In genomic region chr6:111260570-111261298, GRCh38 we compare ENCODE assay signal across 11 cellular contexts.
DNase-seq lines count a peak whose midpoint lies in the region; ATAC-seq lines count a peak whose summit lies in the region.
"Had no signal": no experiment of that assay in that cellular context is flagged by ENCODE, and none has a peak within 500 bp of the region (broad histone marks: within the 10 kb centered on the region; RNA-seq: fewer than 3 reads in every experiment).

No MANE protein-coding gene starts in this region.

- WGBS in mesendoderm (ENCODE audit: extremely low coverage, insufficient coverage, low lambda C conversion rate) = no CpG with 5 or more reads among the region's 12 CpGs

- H3K4me3 Mint-ChIP-seq in activated T-helper 2 cell treated with anti-CD3 and anti-CD28 coated beads, Interferon-gamma antibody, Interleukin-2, Interleukin-4, amounts not matched to agents 10 μg/mL and 5 μg/mL and 100 μg/mL, durations not matched to agents 14 hours and 24 hours and 36 hours (ENCODE audit: low read depth) = peak overlapping the region; percentile 78

- H3K9ac ChIP-seq in BLaER1 treated with 17β-estradiol and CSF1 and Interleukin-3, amounts not matched to agents 10 nM and 100 nM = peak overlapping the region in 9 of 11 experiments; percentile 20 to 90 (median 82); a peak in 15 of 22 replicates
- H3K9ac ChIP-seq in mesendoderm (ENCODE audit: low read length) = no peak overlapping the region

- peaks cover 3% of the 10 kb centered on the region for H3K27me3 Mint-ChIP-seq in activated T-helper 2 cell treated with anti-CD3 and anti-CD28 coated beads, Interferon-gamma antibody, Interleukin-2, Interleukin-4, amounts not matched to agents 10 μg/mL and 5 μg/mL and 100 μg/mL, durations not matched to agents 14 hours and 24 hours and 36 hours (ENCODE audit: low read depth)

- H3K27ac Mint-ChIP-seq in activated T-helper 2 cell treated with anti-CD3 and anti-CD28 coated beads, Interferon-gamma antibody, Interleukin-2, Interleukin-4, amounts not matched to agents 10 μg/mL and 5 μg/mL and 100 μg/mL, durations not matched to agents 14 hours and 24 hours and 36 hours = peak overlapping the region; percentile 60

- intact Hi-C loops in activated T-helper 2 cell treated with anti-CD3 and anti-CD28 coated beads, Interferon-gamma antibody, Interleukin-2, Interleukin-4, amounts not matched to agents 10 μg/mL and 5 μg/mL and 100 μg/mL, durations not matched to agents 14 hours and 24 hours and 36 hours (cut with micrococcal nuclease) = no loop called here

- peaks cover 19 to 31% (median 27%) of the 10 kb centered on the region in 11 experiments for H3K36me3 ChIP-seq in BLaER1 treated with 17β-estradiol and CSF1 and Interleukin-3, amounts not matched to agents 10 nM and 100 nM
- H3K36me3 ChIP-seq in mesendoderm (ENCODE audit: control insufficient read depth, insufficient read depth, low read length) = no peaks in the 10 kb centered on the region

- H2BK5ac ChIP-seq in mesendoderm (ENCODE audit: low read length) = no peak overlapping the region

- no peaks in the 10 kb centered on the region for H3K27me3 ChIP-seq in BLaER1 treated with 17β-estradiol and CSF1 and Interleukin-3, amounts not matched to agents 10 nM and 100 nM
- H3K27me3 ChIP-seq in mesendoderm (ENCODE audit: insufficient read depth, low read length, poor library complexity) = no peaks in the 10 kb centered on the region
- H3K27me3 ChIP-seq: ascending aorta had no signal

- H3K36me3 Mint-ChIP-seq in activated T-helper 2 cell treated with anti-CD3 and anti-CD28 coated beads, Interferon-gamma antibody, Interleukin-2, Interleukin-4, amounts not matched to agents 10 μg/mL and 5 μg/mL and 100 μg/mL, durations not matched to agents 14 hours and 24 hours and 36 hours (ENCODE audit: low read depth) = peaks cover 32% of the 10 kb centered on the region

- H3K56ac ChIP-seq in mesendoderm (ENCODE audit: low read length) = peak overlapping the region; percentile 34

- DNase-seq in HPDE6-E6E7 (ENCODE audit: extremely low spot score) = peak; percentile 44
- no peak for DNase-seq in activated T-helper 2 cell treated with anti-CD3 and anti-CD28 coated beads, Interferon-gamma antibody, Interleukin-2, Interleukin-4, amounts not matched to agents 10 μg/mL and 5 μg/mL and 100 μg/mL, durations not matched to agents 14 hours and 24 hours and 36 hours (ENCODE audit: low spot score)
- no peak for DNase-seq in mesendoderm
- DNase-seq in AG08395 (ENCODE audit: low spot score) = no peak
- no peak for DNase-seq in activated CD8-positive, alpha-beta memory T cell treated with anti-CD3 and anti-CD28 coated beads, Interleukin-2, amount 50 U/mL, for 4 hours
- DNase-seq: NCI-H524 treated with DMSO at 0.1 percent for 48 hours had no signal

- no peak overlapping the region for H3K18ac ChIP-seq in mesendoderm (ENCODE audit: low read length)

- H3K79me1 ChIP-seq in mesendoderm (ENCODE audit: low read length) = peaks cover 5% of the 10 kb centered on the region

- peaks cover 5% of the 10 kb centered on the region for H3K79me2 ChIP-seq in mesendoderm (ENCODE audit: control insufficient read depth, insufficient read depth, low read length)

- no peak overlapping the region for H3K23ac ChIP-seq in mesendoderm (ENCODE audit: low read length)

- no peak overlapping the region for H4K5ac ChIP-seq in mesendoderm (ENCODE audit: low read length)

- peak overlapping the region; percentile 66 to 96 (median 83) for H3K4me2 ChIP-seq in BLaER1 treated with 17β-estradiol and CSF1 and Interleukin-3, amounts not matched to agents 10 nM and 100 nM
- no peak overlapping the region for H3K4me2 ChIP-seq in mesendoderm (ENCODE audit: low read length)

- no peaks in the 10 kb centered on the region for H3K9me3 ChIP-seq in BLaER1 treated with 17β-estradiol and CSF1 and Interleukin-3, amounts not matched to agents 10 nM and 100 nM (replicated peaks in 1 of 11)
- H3K9me3 ChIP-seq: ascending aorta had no signal

- ATAC-seq in HG03139 (IDR thresholded peaks at IDR 0.05; ENCODE audit: unreplicated experiment) = no peak
- ATAC-seq in GM19023 (IDR thresholded peaks at IDR 0.05; ENCODE audit: unreplicated experiment) = no peak
- ATAC-seq: left lobe of liver had no signal

- H4K20me1 ChIP-seq in BLaER1 treated with 17β-estradiol and CSF1 and Interleukin-3, amounts not matched to agents 10 nM and 100 nM = peaks cover 0 to 8% (median 0%) of the 10 kb centered on the region in 11 experiments; a peak in 4 of 22 replicates

- H3K4me1 Mint-ChIP-seq in activated T-helper 2 cell treated with anti-CD3 and anti-CD28 coated beads, Interferon-gamma antibody, Interleukin-2, Interleukin-4, amounts not matched to agents 10 μg/mL and 5 μg/mL and 100 μg/mL, durations not matched to agents 14 hours and 24 hours and 36 hours (ENCODE audit: low read depth) = peaks cover 27% of the 10 kb centered on the region

- peaks cover 15 to 39% (median 21%) of the 10 kb centered on the region in 10 experiments for H3K4me1 ChIP-seq in BLaER1 treated with 17β-estradiol and CSF1 and Interleukin-3, amounts not matched to agents 10 nM and 100 nM
- H3K4me1 ChIP-seq in mesendoderm (ENCODE audit: control insufficient read depth, low read depth, low read length) = no peaks in the 10 kb centered on the region

- no peak overlapping the region for H3K4ac ChIP-seq in mesendoderm (ENCODE audit: low read depth, low read length)

- H2BK15ac ChIP-seq in mesendoderm (replicated peaks; ENCODE audit: low read depth) = no peak overlapping the region

- no peaks in the 10 kb centered on the region for H3K9me3 Mint-ChIP-seq in activated T-helper 2 cell treated with anti-CD3 and anti-CD28 coated beads, Interferon-gamma antibody, Interleukin-2, Interleukin-4, amounts not matched to agents 10 μg/mL and 5 μg/mL and 100 μg/mL, durations not matched to agents 14 hours and 24 hours and 36 hours

- no peak overlapping the region for H2AK5ac ChIP-seq in mesendoderm (ENCODE audit: low read length)

- H4K8ac ChIP-seq in mesendoderm (ENCODE audit: low read depth, low read length) = peak overlapping the region; percentile 76

- H3K4me3 ChIP-seq in BLaER1 treated with 17β-estradiol and CSF1 and Interleukin-3, amounts not matched to agents 10 nM and 100 nM = peak overlapping the region; percentile 63 to 81 (median 76); a peak in 14 of 20 replicates
- H3K4me3 ChIP-seq in mesendoderm (ENCODE audit: low read length) = no peak overlapping the region

- peak overlapping the region in 4 of 11 experiments; percentile 27 to 91 (median 78); a peak in 6 of 22 replicates for H3K27ac ChIP-seq in BLaER1 treated with 17β-estradiol and CSF1 and Interleukin-3, amounts not matched to agents 10 nM and 100 nM
- H3K27ac ChIP-seq in mesendoderm (ENCODE audit: low read depth, low read length) = no peak overlapping the region
- H3K27ac ChIP-seq: ascending aorta had no signal

- no peak overlapping the region for H2BK120ac ChIP-seq in mesendoderm (ENCODE audit: low read depth, low read length)
